Comparison of ENCODE assay signal across 8 cellular contexts in the genomic region with DNA sequence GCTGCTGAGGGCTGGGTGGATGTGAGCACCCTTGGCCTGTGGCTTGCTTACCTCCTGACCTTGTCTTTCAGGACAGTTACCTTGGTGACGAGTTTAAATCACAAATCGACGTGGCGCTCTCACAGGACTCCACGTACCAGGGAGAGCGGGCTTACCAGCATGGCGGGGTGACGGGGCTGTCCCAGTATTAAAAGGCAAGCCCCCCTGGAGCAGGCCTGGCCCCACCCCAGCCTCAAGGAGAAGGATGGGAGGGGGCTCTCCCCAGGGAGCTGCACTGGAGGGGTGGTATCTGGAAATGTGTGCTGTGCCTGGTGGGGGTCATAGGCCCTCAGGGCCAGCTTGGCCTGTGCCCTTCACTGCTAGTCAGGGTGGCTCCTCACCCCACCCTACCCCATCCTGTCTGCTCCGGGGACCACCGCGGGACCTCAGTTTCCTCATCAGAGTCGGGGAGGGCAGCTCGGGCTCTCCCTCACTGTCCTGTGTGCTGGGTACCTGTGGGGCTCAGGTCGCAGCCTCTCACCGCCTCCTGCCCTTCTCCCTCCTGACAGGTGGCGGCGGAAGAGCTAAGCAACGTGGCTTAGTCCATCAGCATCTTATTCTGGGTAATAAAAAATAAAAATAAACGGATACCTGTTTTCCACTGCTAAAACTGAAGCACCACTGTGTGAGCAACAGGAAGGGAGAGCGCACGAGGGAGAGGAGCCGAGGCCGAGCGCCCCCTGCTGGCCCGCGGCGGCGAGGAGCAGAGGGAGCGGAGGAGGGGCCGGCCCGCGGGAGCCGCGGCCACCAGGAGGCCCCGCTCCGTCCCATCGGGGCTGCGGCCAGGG.
DNase-seq lines count a peak whose midpoint lies in the region; ATAC-seq lines count a peak whose summit lies in the region.

No MANE protein-coding gene starts in this region.

- in situ Hi-C loops in KBM-7 (cut with MboI; ENCODE audit: low pct_unique_long_range_greater_than_20kb, low sequenced_read_pairs): loop anchor here (25.0 kb wide), 1 partner anchor 404 kb away; no protein-coding TSS in a partner anchor

- DNase-seq in EH (ENCODE audit: low read depth) (peak; percentile 62), KBM-7 (peak; percentile 78), left kidney (ENCODE audit: low read depth, low spot score) (peak; percentile 76)
- DNase-seq in activated CD4-positive, CD25-positive, alpha-beta regulatory T cell treated with anti-CD3 and anti-CD28 coated beads, Interleukin-2, amount 50 U/mL, for 72 hours: peak; percentile 77
- DNase-seq in central memory CD4-positive, alpha-beta T cell: peak; percentile 52
- DNase-seq in stimulated activated CD4-positive, alpha-beta T cell treated with anti-CD3 and anti-CD28 coated beads, Interleukin-4, amount 100 ng/mL, for 24 hours: peak; percentile 64

- ATAC-seq in HG02981 (IDR thresholded peaks at IDR 0.05; ENCODE audit: unreplicated experiment) (no peak), HG03108 (IDR thresholded peaks at IDR 0.05; ENCODE audit: unreplicated experiment) (no peak)
